In the genomic region with DNA sequence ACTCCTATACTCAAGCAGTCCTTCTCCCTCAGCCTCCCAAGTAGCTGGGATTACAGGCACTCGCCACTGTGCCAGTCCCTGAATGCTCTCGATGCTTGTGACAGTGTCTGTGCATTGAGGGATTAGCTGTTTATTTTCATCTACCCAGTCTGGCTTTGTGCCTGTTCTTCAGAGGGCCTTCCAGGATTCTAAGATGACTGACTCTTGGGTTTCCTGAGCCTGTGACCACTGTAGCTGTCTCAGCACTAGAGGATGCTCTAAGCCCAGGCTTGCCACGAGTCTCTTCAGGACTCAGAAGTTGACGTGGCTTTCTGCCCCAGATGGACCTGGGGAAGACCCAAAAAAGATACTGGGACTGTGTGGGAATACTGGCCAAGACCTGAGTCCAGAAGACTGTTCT, we compare ENCODE assay signal across 13 cellular contexts.
A peak's percentile ranks its signal among the peaks of the same experiment; 100 is the strongest.
DNase-seq lines count a peak whose midpoint lies in the region; ATAC-seq, FAIRE-seq and TF ChIP-seq lines count a peak whose summit lies in the region.
"Had no signal": no experiment of that assay in that cellular context is flagged by ENCODE, and none has a peak within 500 bp of the region (broad histone marks: within the 10 kb centered on the region; RNA-seq: fewer than 3 reads in every experiment).

No MANE protein-coding gene starts in this region.

- peak; percentile 54 for ATAC-seq in activated naive CD8-positive, alpha-beta T cell treated with anti-CD3 and anti-CD28 coated beads, Interleukin-2, amount 10 ng/mL, durations not matched to agents 7 days and 5 days (ENCODE audit: low read depth)
- ATAC-seq in WTC11: peak; percentile 72
- peak; percentile 45 to 59 for ATAC-seq in right cardiac atrium
- peak; percentile 31 for ATAC-seq in aorta (ENCODE audit: low FRiP score)
- ATAC-seq: PC-3 had no signal

- 47% methylated on average over 4 of the region's 4 CpGs for WGBS in right cardiac atrium
- 46 to 48% methylated on average over 4 of the region's 4 CpGs for WGBS in aorta, 2 donors
- 63 to 81% (median 78%) methylated on average over 4 of the region's 4 CpGs for WGBS in small intestine, 3 donors

- H3K27ac Mint-ChIP-seq in activated naive CD8-positive, alpha-beta T cell treated with anti-CD3 and anti-CD28 coated beads, Interleukin-2, amount 10 ng/mL, durations not matched to agents 7 days and 5 days: no peak overlapping the region
- H3K27ac Mint-ChIP-seq in activated naive CD8-positive, alpha-beta T cell treated with anti-CD3 and anti-CD28 coated beads for 36 hours: no peak overlapping the region
- no peak overlapping the region for H3K27ac Mint-ChIP-seq in WTC11
- no peak overlapping the region for H3K27ac Mint-ChIP-seq in CD14-positive monocyte

- H3K27me3 Mint-ChIP-seq in activated naive CD8-positive, alpha-beta T cell treated with anti-CD3 and anti-CD28 coated beads, Interleukin-2, amount 10 ng/mL, durations not matched to agents 7 days and 5 days: no peaks in the 10 kb centered on the region
- H3K27me3 Mint-ChIP-seq in activated naive CD8-positive, alpha-beta T cell treated with anti-CD3 and anti-CD28 coated beads for 36 hours: no peaks in the 10 kb centered on the region
- H3K27me3 Mint-ChIP-seq in WTC11 (ENCODE audit: low read depth) (no peaks in the 10 kb centered on the region), CD14-positive monocyte (ENCODE audit: low read depth in 3 of 3) (no peaks in the 10 kb centered on the region)

- intact Hi-C loops in right cardiac atrium (cut with DNase I): no loop called here
- intact Hi-C loops in aorta (cut with DNase I): no loop called here
- intact Hi-C loops in CD14-positive monocyte (cut with micrococcal nuclease): no loop called here

- H3K4me3 ChIP-seq in right cardiac atrium (ENCODE audit: low read length) (no peak overlapping the region), aorta (ENCODE audit: low read length in 2 of 2) (no peak overlapping the region), small intestine (ENCODE audit: low read depth in 1 of 2, low read length in 2 of 2) (no peak overlapping the region)
- H3K4me3 ChIP-seq: ovary had no signal

- no peaks in the 10 kb centered on the region for H3K27me3 ChIP-seq in right cardiac atrium (ENCODE audit: control insufficient read depth, insufficient read depth)
- no peaks in the 10 kb centered on the region for H3K27me3 ChIP-seq in aorta (ENCODE audit: control insufficient read depth in 1 of 2, insufficient read depth in 2 of 2, low read length in 1 of 2)
- H3K27me3 ChIP-seq in small intestine (ENCODE audit: control insufficient read depth in 2 of 2, insufficient read depth in 2 of 2, low read length in 2 of 2): no peaks in the 10 kb centered on the region
- H3K27me3 ChIP-seq: BE2C, ovary had no signal

- no peaks in the 10 kb centered on the region for H3K9me3 Mint-ChIP-seq in activated naive CD8-positive, alpha-beta T cell treated with anti-CD3 and anti-CD28 coated beads, Interleukin-2, amount 10 ng/mL, durations not matched to agents 7 days and 5 days
- H3K9me3 Mint-ChIP-seq in activated naive CD8-positive, alpha-beta T cell treated with anti-CD3 and anti-CD28 coated beads for 36 hours: no peaks in the 10 kb centered on the region
- H3K9me3 Mint-ChIP-seq in WTC11 (peaks cover 5% of the 10 kb centered on the region), CD14-positive monocyte (peaks cover 0 to 5% (median 0%) of the 10 kb centered on the region in 7 donors)

- no peaks in the 10 kb centered on the region for H3K4me1 Mint-ChIP-seq in activated naive CD8-positive, alpha-beta T cell treated with anti-CD3 and anti-CD28 coated beads, Interleukin-2, amount 10 ng/mL, durations not matched to agents 7 days and 5 days
- no peaks in the 10 kb centered on the region for H3K4me1 Mint-ChIP-seq in activated naive CD8-positive, alpha-beta T cell treated with anti-CD3 and anti-CD28 coated beads for 36 hours
- H3K4me1 Mint-ChIP-seq in WTC11 (peaks cover 5% of the 10 kb centered on the region), CD14-positive monocyte (no peaks in the 10 kb centered on the region)

- H3K4me1 ChIP-seq in right cardiac atrium (ENCODE audit: control insufficient read depth, insufficient read depth, low read length) (peaks cover 2% of the 10 kb centered on the region), aorta (ENCODE audit: control insufficient read depth in 1 of 2, insufficient read depth in 2 of 2, low read length in 2 of 2) (peaks cover 0 to under 1% of the 10 kb centered on the region in 2 donors), small intestine (ENCODE audit: control insufficient read depth in 2 of 2, insufficient read depth in 1 of 2, low read depth in 1 of 2, low read length in 1 of 2) (no peaks in the 10 kb centered on the region)
- H3K4me1 ChIP-seq: BE2C had no signal

- FAIRE-seq in small intestine (lab: Jason Lieb, UNC): no peak

- CTCF ChIA-PET in WTC11 (lab: Charles Lee): interaction anchor here (1.0 kb wide), 1 partner anchor 66 kb away, joined by 3 read pairs; no protein-coding TSS in a partner anchor

- H3K4me3 Mint-ChIP-seq in activated naive CD8-positive, alpha-beta T cell treated with anti-CD3 and anti-CD28 coated beads, Interleukin-2, amount 10 ng/mL, durations not matched to agents 7 days and 5 days: no peak overlapping the region
- no peak overlapping the region for H3K4me3 Mint-ChIP-seq in activated naive CD8-positive, alpha-beta T cell treated with anti-CD3 and anti-CD28 coated beads for 36 hours
- H3K4me3 Mint-ChIP-seq in WTC11: no peak overlapping the region
- H3K4me3 Mint-ChIP-seq in CD14-positive monocyte: no peak overlapping the region

- POLR2A ChIA-PET in activated naive CD8-positive, alpha-beta T cell treated with anti-CD3 and anti-CD28 coated beads, Interleukin-2, amount 10 ng/mL, durations not matched to agents 7 days and 5 days (lab: Charles Lee): no interaction called here
- POLR2A ChIA-PET in WTC11 (lab: Charles Lee): no interaction called here

- H3K9me3 ChIP-seq in right cardiac atrium (ENCODE audit: control insufficient read depth, low read length) (no peaks in the 10 kb centered on the region), aorta (ENCODE audit: control insufficient read depth, low read length) (no peaks in the 10 kb centered on the region), small intestine (ENCODE audit: control insufficient read depth, low read depth) (no peaks in the 10 kb centered on the region)
- H3K9me3 ChIP-seq: ovary had no signal

- H3K27ac ChIP-seq in right cardiac atrium (ENCODE audit: low read length): no peak overlapping the region
- no peak overlapping the region for H3K27ac ChIP-seq in aorta (ENCODE audit: low read depth in 1 of 2, low read length in 2 of 2)
- no peak overlapping the region for H3K27ac ChIP-seq in small intestine (ENCODE audit: low read depth in 1 of 2, low read length in 1 of 2)
- H3K27ac ChIP-seq: ovary had no signal

- no peaks in the 10 kb centered on the region for H3K36me3 Mint-ChIP-seq in activated naive CD8-positive, alpha-beta T cell treated with anti-CD3 and anti-CD28 coated beads, Interleukin-2, amount 10 ng/mL, durations not matched to agents 7 days and 5 days
- peaks cover 6% of the 10 kb centered on the region for H3K36me3 Mint-ChIP-seq in activated naive CD8-positive, alpha-beta T cell treated with anti-CD3 and anti-CD28 coated beads for 36 hours
- H3K36me3 Mint-ChIP-seq in WTC11 (no peaks in the 10 kb centered on the region), CD14-positive monocyte (peaks cover 9 to 22% of the 10 kb centered on the region in 2 donors)

- H3K36me3 ChIP-seq in aorta (ENCODE audit: control insufficient read depth in 1 of 2, insufficient read depth in 2 of 2, low read length in 1 of 2): peaks cover 0 to 3% of the 10 kb centered on the region in 2 donors
- no peaks in the 10 kb centered on the region for H3K36me3 ChIP-seq in small intestine (ENCODE audit: control insufficient read depth in 2 of 2, insufficient read depth in 2 of 2, low read length in 2 of 2)
- H3K36me3 ChIP-seq: ovary had no signal

- no peak for TF ChIP-seq CTCF in WTC11 (IDR thresholded peaks at IDR 0.05)
- no peak for TF ChIP-seq CTCF in CD14-positive monocyte (IDR thresholded peaks at IDR 0.05)

- no peak for DNase-seq in activated naive CD8-positive, alpha-beta T cell treated with anti-CD3 and anti-CD28 coated beads, Interleukin-2, amount 10 ng/mL, durations not matched to agents 7 days and 5 days
- no peak for DNase-seq in activated naive CD8-positive, alpha-beta T cell treated with anti-CD3 and anti-CD28 coated beads for 36 hours
- no peak for DNase-seq in WTC11 (ENCODE audit: low spot score)
- DNase-seq in right cardiac atrium: peak in 1 of 3 donors; percentile 48
- DNase-seq in aorta: no peak
- no peak for DNase-seq in CD14-positive monocyte (ENCODE audit: low spot score)
- DNase-seq in stimulated activated CD4-positive, alpha-beta T cell treated with anti-CD3 and anti-CD28 coated beads, Interleukin-2, amount 100 ng/mL, for 48 hours: no peak
- DNase-seq in small intestine: no peak
- DNase-seq: activated naive CD4-positive, alpha-beta T cell; BE2C; MM.1S; ovary; PC-3 had no signal

TF ChIP-seq in WTC11, 78 proteins besides CTCF, POLR2A, EP300 and RAD21 (continues in another document):
- TF ChIP-seq, protein P1, sequence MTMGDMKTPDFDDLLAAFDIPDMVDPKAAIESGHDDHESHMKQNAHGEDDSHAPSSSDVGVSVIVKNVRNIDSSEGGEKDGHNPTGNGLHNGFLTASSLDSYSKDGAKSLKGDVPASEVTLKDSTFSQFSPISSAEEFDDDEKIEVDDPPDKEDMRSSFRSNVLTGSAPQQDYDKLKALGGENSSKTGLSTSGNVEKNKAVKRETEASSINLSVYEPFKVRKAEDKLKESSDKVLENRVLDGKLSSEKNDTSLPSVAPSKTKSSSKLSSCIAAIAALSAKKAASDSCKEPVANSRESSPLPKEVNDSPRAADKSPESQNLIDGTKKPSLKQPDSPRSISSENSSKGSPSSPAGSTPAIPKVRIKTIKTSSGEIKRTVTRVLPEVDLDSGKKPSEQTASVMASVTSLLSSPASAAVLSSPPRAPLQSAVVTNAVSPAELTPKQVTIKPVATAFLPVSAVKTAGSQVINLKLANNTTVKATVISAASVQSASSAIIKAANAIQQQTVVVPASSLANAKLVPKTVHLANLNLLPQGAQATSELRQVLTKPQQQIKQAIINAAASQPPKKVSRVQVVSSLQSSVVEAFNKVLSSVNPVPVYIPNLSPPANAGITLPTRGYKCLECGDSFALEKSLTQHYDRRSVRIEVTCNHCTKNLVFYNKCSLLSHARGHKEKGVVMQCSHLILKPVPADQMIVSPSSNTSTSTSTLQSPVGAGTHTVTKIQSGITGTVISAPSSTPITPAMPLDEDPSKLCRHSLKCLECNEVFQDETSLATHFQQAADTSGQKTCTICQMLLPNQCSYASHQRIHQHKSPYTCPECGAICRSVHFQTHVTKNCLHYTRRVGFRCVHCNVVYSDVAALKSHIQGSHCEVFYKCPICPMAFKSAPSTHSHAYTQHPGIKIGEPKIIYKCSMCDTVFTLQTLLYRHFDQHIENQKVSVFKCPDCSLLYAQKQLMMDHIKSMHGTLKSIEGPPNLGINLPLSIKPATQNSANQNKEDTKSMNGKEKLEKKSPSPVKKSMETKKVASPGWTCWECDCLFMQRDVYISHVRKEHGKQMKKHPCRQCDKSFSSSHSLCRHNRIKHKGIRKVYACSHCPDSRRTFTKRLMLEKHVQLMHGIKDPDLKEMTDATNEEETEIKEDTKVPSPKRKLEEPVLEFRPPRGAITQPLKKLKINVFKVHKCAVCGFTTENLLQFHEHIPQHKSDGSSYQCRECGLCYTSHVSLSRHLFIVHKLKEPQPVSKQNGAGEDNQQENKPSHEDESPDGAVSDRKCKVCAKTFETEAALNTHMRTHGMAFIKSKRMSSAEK (CRISPR knock-in tag; IDR thresholded peaks at IDR 0.05; ENCODE audit: borderline replicate concordance): no peak
